15 cellular contexts compared by ENCODE assay signal in the genomic region with DNA sequence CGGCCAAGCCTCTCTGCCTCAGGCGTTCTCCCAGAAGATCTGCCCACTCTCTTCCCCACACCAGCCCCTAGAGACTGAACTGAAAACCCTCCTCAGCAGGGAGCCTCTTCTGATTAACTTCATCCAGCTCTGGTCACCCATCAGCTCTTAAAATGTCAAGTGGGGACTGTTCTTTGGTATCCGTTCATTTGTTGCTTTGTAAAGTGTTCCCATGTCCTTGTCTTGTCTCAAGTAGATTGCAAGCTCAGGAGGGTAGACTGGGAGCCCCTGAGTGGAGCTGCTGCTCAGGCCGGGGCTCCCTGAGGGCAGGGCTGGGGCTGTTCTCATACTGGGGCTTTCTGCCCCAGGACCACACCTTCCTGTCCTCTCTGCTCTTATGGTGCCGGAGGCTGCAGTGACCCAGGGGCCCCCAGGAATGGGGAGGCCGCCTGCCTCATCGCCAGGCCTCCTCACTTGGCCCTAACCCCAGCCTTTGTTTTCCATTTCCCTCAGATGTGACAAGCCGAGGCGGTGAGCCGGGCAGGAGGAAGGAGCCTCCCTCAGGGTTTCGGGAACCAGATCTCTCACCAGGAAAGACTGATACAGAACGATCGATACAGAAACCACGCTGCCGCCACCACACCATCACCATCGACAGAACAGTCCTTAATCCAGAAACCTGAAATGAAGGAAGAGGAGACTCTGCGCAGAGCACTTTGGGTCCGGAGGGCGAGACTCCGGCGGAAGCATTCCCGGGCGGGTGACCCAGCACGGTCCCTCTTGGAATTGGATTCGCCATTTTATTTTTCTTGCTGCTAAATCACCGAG.
"Had no signal": no experiment of that assay in that cellular context is flagged by ENCODE, and none has a peak within 500 bp of the region (broad histone marks: within the 10 kb centered on the region; RNA-seq: fewer than 3 reads in every experiment).

No MANE protein-coding gene starts in this region.

- H3K4me2 ChIP-seq: hepatocyte had no signal

- H3K4me3 ChIP-seq: esophagus muscularis mucosa, hepatocyte, thyroid gland had no signal

- H3K4me1 Mint-ChIP-seq: activated naive CD8-positive, alpha-beta T cell treated with anti-CD3 and anti-CD28 coated beads, Interleukin-2, amount 50 U/mL, for 24 hours had no signal

- H3K27ac ChIP-seq: hepatocyte, thyroid gland had no signal

- H3K9me3 ChIP-seq: esophagus muscularis mucosa, thyroid gland had no signal

- H3K27me3 ChIP-seq: esophagus muscularis mucosa, hepatocyte, thyroid gland had no signal

- DNase-seq: activated CD4-positive, alpha-beta T cell treated with anti-CD3 and anti-CD28 coated beads, Interleukin-2, amount 50 U/mL, for 1 hour; activated CD4-positive, CD25-positive, alpha-beta regulatory T cell; activated CD8-positive, alpha-beta memory T cell treated with anti-CD3 and anti-CD28 coated beads for 24 hours; activated naive CD4-positive, alpha-beta T cell treated with anti-CD3 and anti-CD28 coated beads for 36 hours; activated naive CD8-positive, alpha-beta T cell treated with anti-CD3 and anti-CD28 coated beads, Interleukin-2, amount 50 U/mL, for 24 hours; islet precursor cell; left ventricle myocardium superior; stimulated activated CD4-positive, alpha-beta T cell treated with anti-CD3 and anti-CD28 coated beads, Interleukin-1b, Interleukin-23, amount 100 ng/mL, for 48 hours; SW 1271; thyroid gland had no signal

- H2AFZ ChIP-seq: hepatocyte had no signal

- H3K9me3 Mint-ChIP-seq: activated naive CD4-positive, alpha-beta T cell treated with anti-CD3 and anti-CD28 coated beads for 36 hours; activated naive CD8-positive, alpha-beta T cell treated with anti-CD3 and anti-CD28 coated beads, Interleukin-2, amount 50 U/mL, for 24 hours; activated T-helper 2 cell treated with anti-CD3 and anti-CD28 coated beads, Interferon-gamma antibody, Interleukin-2, Interleukin-4, amounts not matched to agents 10 μg/mL and 5 μg/mL and 100 μg/mL, durations not matched to agents 14 hours and 24 hours and 36 hours; nephron; T-helper 2 cell treated with Interferon-gamma antibody and Interleukin-4, amounts not matched to agents 5 μg/mL and 100 μg/mL, for 36 hours had no signal

- H3K4me3 Mint-ChIP-seq: activated naive CD4-positive, alpha-beta T cell treated with anti-CD3 and anti-CD28 coated beads for 36 hours; activated naive CD8-positive, alpha-beta T cell treated with anti-CD3 and anti-CD28 coated beads, Interleukin-2, amount 50 U/mL, for 24 hours; nephron; T-helper 2 cell treated with Interferon-gamma antibody and Interleukin-4, amounts not matched to agents 5 μg/mL and 100 μg/mL, for 36 hours had no signal

- H3K27ac Mint-ChIP-seq: activated naive CD4-positive, alpha-beta T cell treated with anti-CD3 and anti-CD28 coated beads for 36 hours; activated naive CD8-positive, alpha-beta T cell treated with anti-CD3 and anti-CD28 coated beads, Interleukin-2, amount 50 U/mL, for 24 hours; activated T-helper 2 cell treated with anti-CD3 and anti-CD28 coated beads, Interferon-gamma antibody, Interleukin-2, Interleukin-4, amounts not matched to agents 10 μg/mL and 5 μg/mL and 100 μg/mL, durations not matched to agents 14 hours and 24 hours and 36 hours; T-helper 2 cell treated with Interferon-gamma antibody and Interleukin-4, amounts not matched to agents 5 μg/mL and 100 μg/mL, for 36 hours had no signal

- H3K27me3 Mint-ChIP-seq: activated naive CD8-positive, alpha-beta T cell treated with anti-CD3 and anti-CD28 coated beads, Interleukin-2, amount 50 U/mL, for 24 hours had no signal
